Comparison of ENCODE assay signal across 1 cellular context in the genomic region with DNA sequence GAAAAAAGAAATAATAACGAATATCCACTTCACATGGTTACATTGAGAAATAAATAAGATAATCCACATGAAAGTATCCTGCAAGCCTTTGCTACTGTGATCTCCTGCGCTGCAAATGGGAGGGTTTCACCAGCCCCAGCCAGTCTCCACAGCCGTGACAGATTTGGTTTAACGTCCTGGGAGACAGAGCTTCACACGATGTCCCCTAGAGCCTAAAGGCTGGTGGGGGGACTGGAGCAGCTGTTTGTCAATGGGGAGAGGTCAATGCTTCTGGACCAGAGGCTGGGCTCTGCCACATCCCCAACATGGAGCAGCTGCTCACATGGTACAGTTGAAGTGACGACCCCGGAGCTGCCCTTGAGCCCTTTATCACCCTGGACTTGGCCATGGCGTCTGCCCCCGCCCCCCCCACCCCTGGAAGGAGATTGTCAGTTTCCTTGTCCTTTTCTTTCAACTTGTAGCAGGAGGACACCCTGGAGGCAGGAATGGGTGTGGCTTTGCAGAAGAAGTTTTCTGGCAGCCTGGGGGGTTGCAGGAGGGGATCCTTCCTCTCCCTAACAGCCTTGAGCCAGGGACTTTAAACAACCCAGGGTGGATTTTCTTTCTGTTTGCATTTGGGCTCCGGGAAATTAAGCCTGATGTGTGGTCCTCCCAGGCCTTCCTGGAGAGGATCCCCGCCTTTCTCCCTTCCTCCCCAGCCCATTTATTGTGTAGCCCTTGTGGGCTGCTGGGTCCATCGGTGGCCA.
TF ChIP-seq lines count a peak whose summit lies in the region.

No MANE protein-coding gene starts in this region.

TF ChIP-seq in HepG2, 621 proteins besides CTCF, POLR2A, EP300 and RAD21:
- TF ChIP-seq ZNF672 (CRISPR knock-in tag; IDR thresholded peaks at IDR 0.05) (no peak), ZNF263 (CRISPR knock-in tag; IDR thresholded peaks at IDR 0.05) (peak; percentile 75), DMTF1 (CRISPR knock-in tag; IDR thresholded peaks at IDR 0.05) (no peak), ZNF530 (CRISPR knock-in tag; IDR thresholded peaks at IDR 0.05; ENCODE audit: low read depth) (no peak), HNRNPK (IDR thresholded peaks at IDR 0.05; ENCODE audit: low read depth, low read length, poor library complexity, severe bottlenecking) (no peak)
- TF ChIP-seq, protein P1, sequence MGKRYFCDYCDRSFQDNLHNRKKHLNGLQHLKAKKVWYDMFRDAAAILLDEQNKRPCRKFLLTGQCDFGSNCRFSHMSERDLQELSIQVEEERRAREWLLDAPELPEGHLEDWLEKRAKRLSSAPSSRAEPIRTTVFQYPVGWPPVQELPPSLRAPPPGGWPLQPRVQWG (CRISPR knock-in tag; IDR thresholded peaks at IDR 0.05; ENCODE audit: borderline replicate concordance, low read depth), result no peak
